ENCODE assay signal across 25 cellular contexts in the genomic region with DNA sequence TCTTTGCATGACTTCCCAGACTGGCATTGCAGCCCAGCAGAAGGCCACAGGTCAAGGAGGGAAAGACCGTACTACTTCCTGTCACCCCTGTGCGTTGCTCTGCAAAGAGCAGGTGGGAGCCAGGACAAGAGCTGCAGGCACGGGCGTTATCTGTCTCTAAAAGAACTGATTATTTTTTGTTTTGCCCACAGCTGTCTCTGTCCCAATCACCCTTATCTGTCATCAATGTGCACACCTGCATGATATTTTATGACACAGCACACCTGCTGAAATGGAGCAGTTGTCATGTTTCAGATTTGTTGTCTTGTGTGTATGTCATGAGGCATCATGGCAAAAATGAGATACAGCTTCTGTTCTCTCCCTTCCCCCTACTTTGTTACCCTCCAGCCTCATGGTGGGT.
DNase-seq lines count a peak whose midpoint lies in the region; ATAC-seq lines count a peak whose summit lies in the region.
"Had no signal": no experiment of that assay in that cellular context is flagged by ENCODE, and none has a peak within 500 bp of the region (broad histone marks: within the 10 kb centered on the region; RNA-seq: fewer than 3 reads in every experiment).

No MANE protein-coding gene starts in this region.

- peaks cover 62% of the 10 kb centered on the region for H3K36me3 Mint-ChIP-seq in dendritic cell treated with granulocyte-macrophage colony-stimulating factor and Interleukin-4, amounts not matched to agents 40 ng/mL and 50 ng/mL, for 4 days (ENCODE audit: low read depth)
- H3K36me3 Mint-ChIP-seq: natural killer cell treated with Interleukin-12 subunit alpha and Interleukin-12 subunit beta and Interleukin-15 and Interleukin-18, amount 100 ng/mL, for 72 hours had no signal

- no peaks in the 10 kb centered on the region for H3K27me3 Mint-ChIP-seq in dendritic cell treated with granulocyte-macrophage colony-stimulating factor and Interleukin-4, amounts not matched to agents 40 ng/mL and 50 ng/mL, for 4 days
- H3K27me3 Mint-ChIP-seq: activated CD4-positive, alpha-beta memory T cell treated with anti-CD3 and anti-CD28 coated beads, Interleukin-2, amount 10 ng/mL, durations not matched to agents 7 days and 5 days; activated naive CD4-positive, alpha-beta T cell treated with anti-CD3 and anti-CD28 coated beads, Interleukin-2, amount 50 U/mL, for 24 hours; natural killer cell treated with Interleukin-12 subunit alpha and Interleukin-12 subunit beta and Interleukin-15 and Interleukin-18, amount 100 ng/mL, for 72 hours; stimulated activated naive CD8-positive, alpha-beta T cell treated with anti-CD3 and anti-CD28 coated beads, Interleukin-15, amount 100 ng/mL, for 72 hours had no signal

- ATAC-seq in GM21390 (IDR thresholded peaks at IDR 0.05; ENCODE audit: unreplicated experiment) (no peak), GM21526 (IDR thresholded peaks at IDR 0.05; ENCODE audit: low FRiP score, unreplicated experiment) (no peak), HG03354 (IDR thresholded peaks at IDR 0.05; ENCODE audit: poor library complexity, severe bottlenecking, unreplicated experiment) (no peak)
- ATAC-seq: A549; natural killer cell treated with Interleukin-12 subunit alpha and Interleukin-12 subunit beta and Interleukin-15 and Interleukin-18, amount 100 ng/mL, for 72 hours; stimulated activated naive CD8-positive, alpha-beta T cell treated with anti-CD3 and anti-CD28 coated beads, Interleukin-15, amount 100 ng/mL, for 72 hours had no signal

- H3K9me3 Mint-ChIP-seq in dendritic cell treated with granulocyte-macrophage colony-stimulating factor and Interleukin-4, amounts not matched to agents 40 ng/mL and 50 ng/mL, for 4 days, result no peaks in the 10 kb centered on the region
- H3K9me3 Mint-ChIP-seq: activated CD4-positive, alpha-beta memory T cell treated with anti-CD3 and anti-CD28 coated beads, Interleukin-2, amount 10 ng/mL, durations not matched to agents 7 days and 5 days; activated naive CD4-positive, alpha-beta T cell treated with anti-CD3 and anti-CD28 coated beads, Interleukin-2, amount 50 U/mL, for 24 hours; activated T-helper 2 cell treated with anti-CD3 and anti-CD28 coated beads, Interferon-gamma antibody, Interleukin-2, Interleukin-4, amounts not matched to agents 10 μg/mL and 5 μg/mL and 100 μg/mL, durations not matched to agents 14 hours and 24 hours and 36 hours; HFFc6; natural killer cell treated with Interleukin-12 subunit alpha and Interleukin-12 subunit beta and Interleukin-15 and Interleukin-18, amount 100 ng/mL, for 72 hours; stimulated activated naive CD8-positive, alpha-beta T cell treated with anti-CD3 and anti-CD28 coated beads, Interleukin-15, amount 100 ng/mL, for 72 hours had no signal

- peak; percentile 20 for DNase-seq in NCI-H2171 treated with DMSO at 0.1 percent for 48 hours (lab: John Stamatoyannopoulos, UW)
- DNase-seq in NCI-H2171 (lab: John Stamatoyannopoulos, UW), result no peak
- DNase-seq in NCI-H748 (lab: John Stamatoyannopoulos, UW; ENCODE audit: unreplicated experiment), result peak; percentile 96
- no peak for DNase-seq in T1000 (lab: John Stamatoyannopoulos, UW)
- DNase-seq: activated CD4-positive, alpha-beta memory T cell treated with anti-CD3 and anti-CD28 coated beads, Interleukin-2, amount 10 ng/mL, durations not matched to agents 7 days and 5 days; amygdala; effector CD4-positive, alpha-beta T cell; glutamatergic neuron; GOT3; HFFc6; islet precursor cell; midbrain; NCI-H446 treated with DMSO at 0.1 percent for 48 hours; retina; stimulated activated naive CD8-positive, alpha-beta T cell treated with anti-CD3 and anti-CD28 coated beads, Interleukin-15, amount 100 ng/mL, for 72 hours; T-helper 1 cell; thyroid gland had no signal

- peak overlapping the region; percentile 44 for H3K27ac Mint-ChIP-seq in dendritic cell treated with granulocyte-macrophage colony-stimulating factor and Interleukin-4, amounts not matched to agents 40 ng/mL and 50 ng/mL, for 4 days
- H3K27ac Mint-ChIP-seq: activated CD4-positive, alpha-beta memory T cell treated with anti-CD3 and anti-CD28 coated beads, Interleukin-2, amount 10 ng/mL, durations not matched to agents 7 days and 5 days; activated T-helper 2 cell treated with anti-CD3 and anti-CD28 coated beads, Interferon-gamma antibody, Interleukin-2, Interleukin-4, amounts not matched to agents 10 μg/mL and 5 μg/mL and 100 μg/mL, durations not matched to agents 14 hours and 24 hours and 36 hours; HFFc6 had no signal

- H3K4me3 Mint-ChIP-seq in dendritic cell treated with granulocyte-macrophage colony-stimulating factor and Interleukin-4, amounts not matched to agents 40 ng/mL and 50 ng/mL, for 4 days, result no peak overlapping the region
- H3K4me3 Mint-ChIP-seq: activated CD4-positive, alpha-beta memory T cell treated with anti-CD3 and anti-CD28 coated beads, Interleukin-2, amount 10 ng/mL, durations not matched to agents 7 days and 5 days; activated naive CD4-positive, alpha-beta T cell treated with anti-CD3 and anti-CD28 coated beads, Interleukin-2, amount 50 U/mL, for 24 hours; HFFc6; natural killer cell treated with Interleukin-12 subunit alpha and Interleukin-12 subunit beta and Interleukin-15 and Interleukin-18, amount 100 ng/mL, for 72 hours; stimulated activated naive CD8-positive, alpha-beta T cell treated with anti-CD3 and anti-CD28 coated beads, Interleukin-15, amount 100 ng/mL, for 72 hours had no signal

- peaks cover 76% of the 10 kb centered on the region for H3K4me1 Mint-ChIP-seq in dendritic cell treated with granulocyte-macrophage colony-stimulating factor and Interleukin-4, amounts not matched to agents 40 ng/mL and 50 ng/mL, for 4 days (ENCODE audit: low read depth)

- intact Hi-C loops in dendritic cell treated with granulocyte-macrophage colony-stimulating factor and Interleukin-4, amounts not matched to agents 40 ng/mL and 50 ng/mL, for 4 days (cut with micrococcal nuclease), result no loop called here

Comparison
In these comparisons a context has a peak if more than half of its experiments do, and no peak if none do; other contexts are left out.
1. DNase-seq: peak in NCI-H2171 treated with DMSO at 0.1 percent for 48 hours (single experiment) and NCI-H748 (single experiment); none in NCI-H2171 (single experiment) and T1000 (single experiment).